ENCODE assay signal across 21 cellular contexts in the genomic region with DNA sequence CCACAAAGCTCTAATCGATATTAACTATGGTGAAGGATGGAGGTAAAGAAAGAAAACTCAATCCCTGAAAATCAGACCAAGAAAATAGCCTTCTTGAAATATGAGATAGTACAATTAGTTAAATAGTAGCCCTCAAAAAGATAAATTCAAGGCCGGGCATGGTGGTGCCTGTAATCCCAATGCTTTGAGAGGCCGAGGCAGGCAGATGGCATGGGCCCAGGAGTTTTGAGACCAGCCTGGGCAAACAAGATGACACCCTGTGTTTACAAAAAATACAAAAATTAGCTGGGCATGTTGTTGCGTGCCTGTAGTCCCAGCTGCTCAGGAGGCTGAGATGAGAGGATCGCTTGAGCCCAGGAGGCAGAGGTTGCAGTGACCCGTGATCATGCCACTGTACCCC.
"Had no signal": no experiment of that assay in that cellular context is flagged by ENCODE, and none has a peak within 500 bp of the region (broad histone marks: within the 10 kb centered on the region; RNA-seq: fewer than 3 reads in every experiment).

No MANE protein-coding gene starts in this region.

- H3K4me3 Mint-ChIP-seq: activated naive CD8-positive, alpha-beta T cell treated with anti-CD3 and anti-CD28 coated beads for 36 hours; activated T-cell treated with anti-CD3 and anti-CD28 coated beads, Interleukin-2, amount 50 U/mL, for 24 hours; central memory CD8-positive, alpha-beta T cell; memory B cell; natural killer cell treated with Interleukin-12 subunit alpha and Interleukin-12 subunit beta and Interleukin-15 and Interleukin-18, amount 100 ng/mL, for 72 hours; stimulated activated memory B cell treated with anti-CD40 and anti-IgM and Interleukin-4, amounts not matched to agents 10 μg/mL and 1 μg/mL and 100 μg/mL, for 72 hours had no signal

- ATAC-seq: foreskin keratinocyte; left colon; natural killer cell treated with Interleukin-12 subunit alpha and Interleukin-12 subunit beta and Interleukin-15 and Interleukin-18, amount 100 ng/mL, for 72 hours; stimulated activated memory B cell treated with anti-CD40 and anti-IgM and Interleukin-4, amounts not matched to agents 10 μg/mL and 1 μg/mL and 100 μg/mL, for 72 hours had no signal

- H3K27ac Mint-ChIP-seq: activated naive CD8-positive, alpha-beta T cell treated with anti-CD3 and anti-CD28 coated beads for 36 hours; activated T-cell treated with anti-CD3 and anti-CD28 coated beads, Interleukin-2, amount 50 U/mL, for 24 hours; activated T-helper 2 cell treated with anti-CD3 and anti-CD28 coated beads, Interferon-gamma antibody, Interleukin-2, Interleukin-4, amounts not matched to agents 10 μg/mL and 5 μg/mL and 100 μg/mL, durations not matched to agents 14 hours and 24 hours and 36 hours; memory B cell; natural killer cell treated with Interleukin-12 subunit alpha and Interleukin-12 subunit beta and Interleukin-15 and Interleukin-18, amount 100 ng/mL, for 72 hours; progenitor cell of endocrine pancreas; stimulated activated memory B cell treated with anti-CD40 and anti-IgM and Interleukin-4, amounts not matched to agents 10 μg/mL and 1 μg/mL and 100 μg/mL, for 72 hours had no signal

- H3K9me3 Mint-ChIP-seq: activated T-cell treated with anti-CD3 and anti-CD28 coated beads, Interleukin-2, amount 50 U/mL, for 24 hours; activated T-helper 2 cell treated with anti-CD3 and anti-CD28 coated beads, Interferon-gamma antibody, Interleukin-2, Interleukin-4, amounts not matched to agents 10 μg/mL and 5 μg/mL and 100 μg/mL, durations not matched to agents 14 hours and 24 hours and 36 hours; central memory CD8-positive, alpha-beta T cell; natural killer cell treated with Interleukin-12 subunit alpha and Interleukin-12 subunit beta and Interleukin-15 and Interleukin-18, amount 100 ng/mL, for 72 hours had no signal

- H3K27me3 Mint-ChIP-seq: activated naive CD8-positive, alpha-beta T cell treated with anti-CD3 and anti-CD28 coated beads for 36 hours; progenitor cell of endocrine pancreas had no signal

- H3K4me1 Mint-ChIP-seq: activated naive CD8-positive, alpha-beta T cell treated with anti-CD3 and anti-CD28 coated beads for 36 hours; central memory CD8-positive, alpha-beta T cell; memory B cell; stimulated activated memory B cell treated with anti-CD40 and anti-IgM and Interleukin-4, amounts not matched to agents 10 μg/mL and 1 μg/mL and 100 μg/mL, for 72 hours had no signal

- H3K36me3 Mint-ChIP-seq: memory B cell; natural killer cell treated with Interleukin-12 subunit alpha and Interleukin-12 subunit beta and Interleukin-15 and Interleukin-18, amount 100 ng/mL, for 72 hours; stimulated activated memory B cell treated with anti-CD40 and anti-IgM and Interleukin-4, amounts not matched to agents 10 μg/mL and 1 μg/mL and 100 μg/mL, for 72 hours had no signal

- DNase-seq: activated CD4-positive, alpha-beta T cell treated with anti-CD3 and anti-CD28 coated beads, Interleukin-2, amount 50 U/mL, for 4 hours; activated CD8-positive, alpha-beta memory T cell treated with anti-CD3 and anti-CD28 coated beads for 24 hours; activated CD8-positive, alpha-beta memory T cell treated with anti-CD3 and anti-CD28 coated beads, Interleukin-2, amount 50 U/mL, for 4 hours; activated naive CD4-positive, alpha-beta T cell; activated naive CD8-positive, alpha-beta T cell treated with anti-CD3 and anti-CD28 coated beads for 36 hours; activated T-cell treated with anti-CD3 and anti-CD28 coated beads, Interleukin-2, amount 50 U/mL, for 24 hours; amniotic stem cell; effector memory CD4-positive, alpha-beta T cell; foreskin keratinocyte; left colon; retina; sigmoid colon; stimulated activated CD4-positive, alpha-beta T cell treated with anti-CD3 and anti-CD28 coated beads, Interleukin-15, amount 100 ng/mL, for 24 hours; stomach; transverse colon had no signal
